In genomic region chr17:57670769-57671545, GRCh38 we compare ENCODE assay signal across 9 cellular contexts.
A peak's percentile ranks its signal among the peaks of the same experiment; 100 is the strongest.
DNase-seq lines count a peak whose midpoint lies in the region; ATAC-seq and TF ChIP-seq lines count a peak whose summit lies in the region.
"Had no signal": no experiment of that assay in that cellular context is flagged by ENCODE, and none has a peak within 500 bp of the region (broad histone marks: within the 10 kb centered on the region; RNA-seq: fewer than 3 reads in every experiment).

No MANE protein-coding gene starts in this region.

- H3K4me1 ChIP-seq in DND-41 (ENCODE audit: insufficient read depth, low read length) (peaks cover 12% of the 10 kb centered on the region), OCI-LY1 (ENCODE audit: insufficient read depth, low read length, severe bottlenecking) (peaks cover 29% of the 10 kb centered on the region), smooth muscle cell (ENCODE audit: low read depth) (peaks cover 5% of the 10 kb centered on the region), gastrocnemius medialis (no peaks in the 10 kb centered on the region)

- H4K20me1 ChIP-seq in DND-41 (ENCODE audit: insufficient read depth, low read length) (0 out of 2 replicates have a peak, but pooled peaks cover 10% of the 10 kb centered on the region), OCI-LY1 (ENCODE audit: insufficient read depth, low read length) (no peaks in the 10 kb centered on the region), smooth muscle cell (ENCODE audit: low read depth) (no peaks in the 10 kb centered on the region)

- no peak overlapping the region for H2AFZ ChIP-seq in DND-41 (ENCODE audit: low read depth, low read length)
- H2AFZ ChIP-seq in OCI-LY1 (ENCODE audit: low read length): no peak overlapping the region
- no peak overlapping the region for H2AFZ ChIP-seq in smooth muscle cell (ENCODE audit: low read depth)

- peaks cover 96% of the 10 kb centered on the region for H3K36me3 ChIP-seq in DND-41 (ENCODE audit: insufficient read depth, low read length)
- H3K36me3 ChIP-seq in OCI-LY1 (ENCODE audit: insufficient read depth, low read length): peaks cover 60% of the 10 kb centered on the region
- H3K36me3 ChIP-seq in smooth muscle cell (ENCODE audit: low read depth): no peaks in the 10 kb centered on the region
- peaks cover 0 to 7% of the 10 kb centered on the region in 2 donors for H3K36me3 ChIP-seq in gastrocnemius medialis

- H3K9me3 ChIP-seq in DND-41 (ENCODE audit: insufficient read depth, low read length, severe bottlenecking) (no peaks in the 10 kb centered on the region), OCI-LY1 (ENCODE audit: low read length) (no peaks in the 10 kb centered on the region), smooth muscle cell (replicated peaks; ENCODE audit: low read depth) (no peaks in the 10 kb centered on the region), gastrocnemius medialis (no peaks in the 10 kb centered on the region)

- H3K4me1 Mint-ChIP-seq in central memory CD8-positive, alpha-beta T cell: peaks cover 42% of the 10 kb centered on the region

- H3K9ac ChIP-seq in DND-41 (ENCODE audit: low read depth, low read length) (no peak overlapping the region), OCI-LY1 (ENCODE audit: low read length) (no peak overlapping the region; the same call in 1 of the 2 replicates), smooth muscle cell (ENCODE audit: low read depth) (no peak overlapping the region)

- H3F3A ChIP-seq in OCI-LY1 (ENCODE audit: insufficient read depth, low read length) (no peaks in the 10 kb centered on the region), smooth muscle cell (ENCODE audit: low read depth) (peaks cover 10% of the 10 kb centered on the region)

- H3K27ac ChIP-seq in DND-41 (ENCODE audit: low read length): peak overlapping the region; percentile 69
- H3K27ac ChIP-seq in OCI-LY1 (ENCODE audit: low read depth, low read length, poor library complexity, severe bottlenecking): peak overlapping the region; percentile 69
- peak overlapping the region; percentile 51 for H3K27ac ChIP-seq in smooth muscle cell (ENCODE audit: low read depth)
- H3K27ac ChIP-seq in gastrocnemius medialis: no peak overlapping the region
- H3K27ac ChIP-seq: HL-60, VCaP had no signal

- in situ Hi-C loops in gastrocnemius medialis (cut with MboI; ENCODE audit: low sequenced_read_pairs in 4 of 4): loop anchor here in 1 of 4 donors (10.0 kb wide), 1 partner anchor 536 kb away; no protein-coding TSS in a partner anchor

- H3K9me2 ChIP-seq in OCI-LY1 (ENCODE audit: low read depth, low read length): no peaks in the 10 kb centered on the region

- H3K27me3 Mint-ChIP-seq in central memory CD8-positive, alpha-beta T cell: no peaks in the 10 kb centered on the region

- peaks cover 21% of the 10 kb centered on the region for H3K79me2 ChIP-seq in DND-41 (ENCODE audit: insufficient read depth, low read length)
- H3K79me2 ChIP-seq in OCI-LY1 (ENCODE audit: insufficient read depth, low read length): no peaks in the 10 kb centered on the region
- no peaks in the 10 kb centered on the region for H3K79me2 ChIP-seq in smooth muscle cell (ENCODE audit: low read depth)

- no peak for ATAC-seq in DND-41 (ENCODE audit: insufficient read depth, low read depth)
- ATAC-seq in central memory CD8-positive, alpha-beta T cell (replicated peaks; ENCODE audit: extremely low read depth, poor library complexity, severe bottlenecking): no peak
- ATAC-seq in gastrocnemius medialis: no peak

- DNase-seq in DND-41 (peak; percentile 3), smooth muscle cell (lab: John Stamatoyannopoulos, UW; ENCODE audit: unreplicated experiment) (no peak), gastrocnemius medialis (no peak), NCI-H2171 treated with DMSO at 0.1 percent for 48 hours (lab: John Stamatoyannopoulos, UW) (no peak), AG08395 (ENCODE audit: low spot score) (no peak)
- DNase-seq in central memory CD8-positive, alpha-beta T cell (ENCODE audit: low spot score in 2 of 2): no peak

- H3K27ac Mint-ChIP-seq in central memory CD8-positive, alpha-beta T cell (ENCODE audit: low read depth): peak overlapping the region; percentile 23

- intact Hi-C loops in gastrocnemius medialis (cut with DNase I; ENCODE audit: low total_unique reads): loop anchor here (2.0 to 5.0 kb wide), 3 partner anchors 119 to 539 kb away; no protein-coding TSS in a partner anchor

- 81% methylated on average over 8 of the region's 8 CpGs for WGBS in smooth muscle cell (ENCODE audit: low lambda C conversion rate)

- H3K36me3 Mint-ChIP-seq in central memory CD8-positive, alpha-beta T cell (ENCODE audit: insufficient read depth): peaks cover 10% of the 10 kb centered on the region

- TF ChIP-seq POLR2A in gastrocnemius medialis (IDR thresholded peaks at IDR 0.05): no peak

- TF ChIP-seq CTCF in DND-41 (IDR thresholded peaks at IDR 0.05; ENCODE audit: borderline replicate concordance, extremely low read depth, low read length, poor library complexity, severe bottlenecking) (no peak), OCI-LY1 (IDR thresholded peaks at IDR 0.05; ENCODE audit: low read length) (no peak), smooth muscle cell (IDR thresholded peaks at IDR 0.05; ENCODE audit: borderline replicate concordance, insufficient read depth, poor library complexity, severe bottlenecking) (no peak), gastrocnemius medialis (IDR thresholded peaks at IDR 0.05 in 4 of 5, conservative IDR thresholded peaks at IDR 0.05 in 1 of 5) (no peak)

- H3K27me3 ChIP-seq in DND-41 (ENCODE audit: insufficient read depth, low read length, poor library complexity) (no peaks in the 10 kb centered on the region), OCI-LY1 (ENCODE audit: insufficient read depth, low read length) (no peaks in the 10 kb centered on the region), smooth muscle cell (ENCODE audit: low read depth) (no peaks in the 10 kb centered on the region), gastrocnemius medialis (no peaks in the 10 kb centered on the region)

- H3K4me2 ChIP-seq in DND-41 (ENCODE audit: insufficient read depth, low read length): no peak overlapping the region
- no peak overlapping the region for H3K4me2 ChIP-seq in OCI-LY1 (ENCODE audit: low read length)
- H3K4me2 ChIP-seq in smooth muscle cell: no peak overlapping the region

- H3K4me3 ChIP-seq in DND-41 (ENCODE audit: low read depth in 1 of 2, low read length in 2 of 2) (no peak overlapping the region), OCI-LY1 (ENCODE audit: low read depth, low read length, poor library complexity, severe bottlenecking) (no peak overlapping the region), smooth muscle cell (no peak overlapping the region), gastrocnemius medialis (no peak overlapping the region)

- H3K9me3 Mint-ChIP-seq in central memory CD8-positive, alpha-beta T cell: no peaks in the 10 kb centered on the region

- no peak overlapping the region for H3K4me3 Mint-ChIP-seq in central memory CD8-positive, alpha-beta T cell

Comparison
In these comparisons a context has a peak if more than half of its experiments do, and no peak if none do; other contexts are left out.
1. H3K27ac ChIP-seq: peak in DND-41 (single experiment), OCI-LY1 (single experiment) and smooth muscle cell (single experiment); none in gastrocnemius medialis (0 of 4).